15 cellular contexts compared by ENCODE assay signal in genomic region chr7:139697031-139697430, GRCh38.
DNase-seq lines count a peak whose midpoint lies in the region; TF ChIP-seq lines count a peak whose summit lies in the region.
"Had no signal": no experiment of that assay in that cellular context is flagged by ENCODE, and none has a peak within 500 bp of the region (broad histone marks: within the 10 kb centered on the region; RNA-seq: fewer than 3 reads in every experiment).

No MANE protein-coding gene starts in this region.

- no peaks in the 10 kb centered on the region for H3K9me3 Mint-ChIP-seq in nephron
- H3K9me3 Mint-ChIP-seq: activated T-helper 2 cell treated with anti-CD3 and anti-CD28 coated beads, Interferon-gamma antibody, Interleukin-2, Interleukin-4, amounts not matched to agents 10 μg/mL and 5 μg/mL and 100 μg/mL, durations not matched to agents 14 hours and 24 hours and 36 hours; CD4-positive, CD25-positive, alpha-beta regulatory T cell had no signal

- H3K27ac ChIP-seq in VCaP (peak overlapping the region; percentile 83), coronary artery (no peak overlapping the region)
- H3K27ac ChIP-seq: gastrocnemius medialis, right lobe of liver had no signal

- H3K27ac Mint-ChIP-seq in nephron, result peak overlapping the region in 2 of 3 experiments; percentile 47 to 49

- no peak overlapping the region for H3K4me3 Mint-ChIP-seq in nephron
- H3K4me3 Mint-ChIP-seq: CD4-positive, CD25-positive, alpha-beta regulatory T cell had no signal

- H3K4me3 ChIP-seq in coronary artery, result no peak overlapping the region
- H3K4me3 ChIP-seq: body of pancreas, gastrocnemius medialis, right lobe of liver had no signal

- H3K4me1 Mint-ChIP-seq in nephron, result peaks cover 59% of the 10 kb centered on the region

- H3K36me3 Mint-ChIP-seq in nephron (ENCODE audit: low read depth), result peaks cover 48% of the 10 kb centered on the region

- no peaks in the 10 kb centered on the region for H3K27me3 Mint-ChIP-seq in nephron (ENCODE audit: low read depth)
- H3K27me3 Mint-ChIP-seq: CD4-positive, CD25-positive, alpha-beta regulatory T cell had no signal

- TF ChIP-seq CTCF in VCaP (conservative IDR thresholded peaks at IDR 0.05), result no peak
- TF ChIP-seq CTCF in nephron (IDR thresholded peaks at IDR 0.05; ENCODE audit: unreplicated experiment in 3 of 3), result no peak
- no peak for TF ChIP-seq CTCF in coronary artery (IDR thresholded peaks at IDR 0.05)

- DNase-seq in DMS153 (lab: John Stamatoyannopoulos, UW) (peak; percentile 90), NCI-H146 treated with DMSO at 0.1 percent for 48 hours (lab: John Stamatoyannopoulos, UW; ENCODE audit: unreplicated experiment) (peak; percentile 77), NCI-H226 (no peak), GOT3 (lab: John Stamatoyannopoulos, UW) (no peak), NK-92 (lab: John Stamatoyannopoulos, UW; ENCODE audit: unreplicated experiment) (no peak), coronary artery (ENCODE audit: low spot score) (no peak)
- DNase-seq: activated CD4-positive, alpha-beta T cell treated with anti-CD3 and anti-CD28 coated beads for 1 hour; gastrocnemius medialis; right lobe of liver; T-helper 1 cell had no signal

Comparison
In these comparisons a context has a peak if more than half of its experiments do, and no peak if none do; other contexts are left out.
1. DNase-seq: peak in DMS153 (single experiment) and NCI-H146 treated with DMSO at 0.1 percent for 48 hours (single experiment); none in NCI-H226 (single experiment), GOT3 (single experiment), NK-92 (single experiment) and coronary artery (single experiment).